Comparison of ENCODE assay signal across 16 cellular contexts in genomic region chr5:78912085-78912771, GRCh38.
DNase-seq lines count a peak whose midpoint lies in the region; ATAC-seq and TF ChIP-seq lines count a peak whose summit lies in the region.
"Had no signal": no experiment of that assay in that cellular context is flagged by ENCODE, and none has a peak within 500 bp of the region (broad histone marks: within the 10 kb centered on the region; RNA-seq: fewer than 3 reads in every experiment).

No MANE protein-coding gene starts in this region.

- H3K27me3 ChIP-seq in fibroblast of lung (ENCODE audit: control insufficient read depth, insufficient read depth, low read length) (no peaks in the 10 kb centered on the region), stomach smooth muscle (ENCODE audit: control insufficient read depth in 1 of 2, insufficient read depth in 2 of 2, low read length in 2 of 2) (no peaks in the 10 kb centered on the region)
- H3K27me3 ChIP-seq: tibial artery had no signal

- H3K27ac ChIP-seq in fibroblast of lung (ENCODE audit: insufficient read depth, low read length), result no peak overlapping the region
- peak overlapping the region; percentile 46 for H3K27ac ChIP-seq in stomach smooth muscle (ENCODE audit: low read length)
- H3K27ac ChIP-seq: RWPE1, tibial artery had no signal

- H2AFZ ChIP-seq in fibroblast of lung (ENCODE audit: low read length), result peak overlapping the region; percentile 10

- H3K36me3 ChIP-seq in fibroblast of lung (ENCODE audit: control insufficient read depth, insufficient read depth, low read length) (no peaks in the 10 kb centered on the region), stomach smooth muscle (ENCODE audit: control insufficient read depth in 2 of 2, insufficient read depth in 2 of 2, low read length in 2 of 2) (no peaks in the 10 kb centered on the region)
- H3K36me3 ChIP-seq: tibial artery had no signal

- DNase-seq in NCI-H1417 (lab: John Stamatoyannopoulos, UW) (peak; percentile 34 to 62 (median 48)), NCI-H1417 treated with DMSO at 0.1 percent for 48 hours (lab: John Stamatoyannopoulos, UW) (no peak), NCI-H774 (lab: John Stamatoyannopoulos, UW) (peak; percentile 77), fibroblast of lung (ENCODE audit: low read depth in 2 of 2) (peak; percentile 43 to 52), NCI-H128 (lab: John Stamatoyannopoulos, UW; ENCODE audit: unreplicated experiment) (no peak)
- DNase-seq: 8988T, cortex of kidney, NCI-H1930, nucleus accumbens, tibial artery had no signal

- H3K4me1 ChIP-seq in fibroblast of lung (ENCODE audit: control insufficient read depth, extremely low read depth, insufficient read depth, low read length) (peaks cover 5% of the 10 kb centered on the region), stomach smooth muscle (ENCODE audit: control insufficient read depth, insufficient read depth, low read length) (peaks cover 22% of the 10 kb centered on the region)

- H3K9me3 ChIP-seq in fibroblast of lung (ENCODE audit: control insufficient read depth, insufficient read depth, low read depth, low read length) (no peaks in the 10 kb centered on the region), stomach smooth muscle (ENCODE audit: control insufficient read depth in 2 of 2, low read length in 2 of 2) (no peaks in the 10 kb centered on the region)
- H3K9me3 ChIP-seq: tibial artery had no signal

- H3K4me2 ChIP-seq in fibroblast of lung (ENCODE audit: extremely low read depth, insufficient read depth, low read length), result peak overlapping the region; percentile 51

- ATAC-seq in GM21367 (IDR thresholded peaks at IDR 0.05; ENCODE audit: unreplicated experiment) (no peak), HG03457 (IDR thresholded peaks at IDR 0.05; ENCODE audit: unreplicated experiment) (no peak)
- ATAC-seq: HCT116, left lobe of liver had no signal

- no peaks in the 10 kb centered on the region for H4K20me1 ChIP-seq in fibroblast of lung (ENCODE audit: control insufficient read depth, extremely low read depth, insufficient read depth, low read length)

- no peak overlapping the region for H3K9ac ChIP-seq in fibroblast of lung (ENCODE audit: insufficient read depth, low read length)
- H3K9ac ChIP-seq in stomach smooth muscle (ENCODE audit: low read length in 2 of 2), result peak overlapping the region in 1 of 2 donors; percentile 21

- no peaks in the 10 kb centered on the region for H3K79me2 ChIP-seq in fibroblast of lung (ENCODE audit: control insufficient read depth, insufficient read depth, low read length)

- no peak overlapping the region for H3K4me3 ChIP-seq in fibroblast of lung (replicated peaks in 1 of 4; ENCODE audit: control extremely low read depth in 1 of 4, insufficient read depth in 1 of 4, low read depth in 3 of 4, low read length in 4 of 4)
- peak overlapping the region in 1 of 2 donors; percentile 44 for H3K4me3 ChIP-seq in stomach smooth muscle (ENCODE audit: low read length in 2 of 2)
- H3K4me3 ChIP-seq: tibial artery had no signal

- no peak for TF ChIP-seq CTCF in fibroblast of lung (conservative IDR thresholded peaks at IDR 0.05 in 1 of 2, IDR thresholded peaks at IDR 0.05 in 1 of 2; ENCODE audit: low read depth in 1 of 2, low read length in 2 of 2)

Comparison
In these comparisons a context has a peak if more than half of its experiments do, and no peak if none do; other contexts are left out.
1. DNase-seq: peak in NCI-H1417 (3 of 3), NCI-H774 (single experiment) and fibroblast of lung (2 of 2); none in NCI-H1417 treated with DMSO at 0.1 percent for 48 hours (single experiment) and NCI-H128 (single experiment).